8 cellular contexts compared by ENCODE assay signal in the genomic region with DNA sequence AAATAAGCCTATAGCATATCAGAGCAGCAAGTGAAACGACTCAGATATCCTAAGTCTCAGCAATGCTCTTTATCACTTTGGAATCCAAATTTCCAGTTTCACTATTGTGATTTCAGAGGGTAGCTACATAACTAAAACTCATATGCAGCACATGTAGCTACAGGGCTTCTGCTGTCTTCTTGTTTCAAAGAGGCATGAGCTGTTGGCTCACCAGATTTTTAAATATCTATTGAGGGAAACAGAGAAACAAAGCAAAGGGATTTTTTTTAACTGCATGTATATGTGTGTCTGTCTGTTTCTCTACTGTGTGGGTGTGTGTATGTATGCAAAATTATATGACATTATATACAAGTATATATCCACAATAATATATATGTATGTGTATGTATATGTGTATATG.
DNase-seq lines count a peak whose midpoint lies in the region; ATAC-seq and TF ChIP-seq lines count a peak whose summit lies in the region.

No MANE protein-coding gene starts in this region.

- no peaks in the 10 kb centered on the region for H3K36me3 ChIP-seq in HEK293 (ENCODE audit: control insufficient read depth in 2 of 2, insufficient read depth in 1 of 2, low read length in 2 of 2)
- no peaks in the 10 kb centered on the region for H3K36me3 ChIP-seq in right atrium auricular region
- no peaks in the 10 kb centered on the region for H3K36me3 ChIP-seq in skeletal muscle tissue (ENCODE audit: control insufficient read depth in 3 of 3, insufficient read depth in 3 of 3, low read length in 3 of 3)

- H3K9me3 ChIP-seq in HEK293 (ENCODE audit: control insufficient read depth, insufficient read depth, low read depth, low read length) (no peaks in the 10 kb centered on the region), right atrium auricular region (no peaks in the 10 kb centered on the region), skeletal muscle tissue (ENCODE audit: control insufficient read depth in 3 of 3, low read length in 3 of 3) (no peaks in the 10 kb centered on the region)

- TF ChIP-seq CTCF in HEK293 (tag by site-specific recombination; IDR thresholded peaks at IDR 0.05) (no peak), right atrium auricular region (IDR thresholded peaks at IDR 0.05) (no peak)

- POLR2A ChIA-PET in HEK293 (lab: Yijun Ruan, JAX), result interaction anchor here (1.0 to 2.1 kb wide), 2 partner anchors 881 to 1234 kb away, joined by 6 to 13 read pairs; partner anchors contain the start of gene SOX4

- CTCF ChIA-PET in HEK293 (lab: Yijun Ruan, JAX), result interaction anchor here (0.6 to 2.6 kb wide), 8 partner anchors 58 to 1127 kb away, joined by 3 to 10 read pairs (median 3); no protein-coding TSS in a partner anchor

- H3K4me3 ChIP-seq in HEK293 (ENCODE audit: low read depth, low read length) (no peak overlapping the region), right atrium auricular region (no peak overlapping the region), skeletal muscle tissue (ENCODE audit: low read length in 3 of 3) (no peak overlapping the region)

- ATAC-seq in HG03159 (IDR thresholded peaks at IDR 0.05; ENCODE audit: unreplicated experiment), result no peak

- H3K27me3 ChIP-seq in right atrium auricular region (no peaks in the 10 kb centered on the region), skeletal muscle tissue (ENCODE audit: control insufficient read depth in 3 of 3, insufficient read depth in 3 of 3, low read length in 3 of 3) (no peaks in the 10 kb centered on the region)

- peak; percentile 32 for DNase-seq in amniotic epithelial cell (ENCODE audit: low read depth)
- no peak for DNase-seq in right atrium auricular region (ENCODE audit: low spot score)
- no peak for DNase-seq in activated CD4-positive, alpha-beta T cell treated with anti-CD3 and anti-CD28 coated beads, Interleukin-2, amount 50 U/mL, for 48 hours
- DNase-seq in NAMALWA (ENCODE audit: low spot score), result no peak
- no peak for DNase-seq in activated T-cell treated with anti-CD3 and anti-CD28 coated beads for 4 hours

- H3K9ac ChIP-seq in skeletal muscle tissue (ENCODE audit: low read depth in 1 of 3, low read length in 3 of 3), result peak overlapping the region in 2 of 3 donors; percentile 28 to 52

- H3K4me1 ChIP-seq in HEK293 (ENCODE audit: control insufficient read depth, insufficient read depth, low read length), result peaks cover 16% of the 10 kb centered on the region
- H3K4me1 ChIP-seq in right atrium auricular region, result peaks cover 0 to 16% of the 10 kb centered on the region in 2 donors
- H3K4me1 ChIP-seq in skeletal muscle tissue (ENCODE audit: control insufficient read depth in 3 of 3, insufficient read depth in 3 of 3, low read length in 3 of 3), result peaks cover 7 to 10% (median 8%) of the 10 kb centered on the region in 3 donors

- peak overlapping the region; percentile 51; the same call in 1 of the 2 replicates for H3K27ac ChIP-seq in HEK293 (ENCODE audit: extremely low read depth, low read depth, low read length)
- H3K27ac ChIP-seq in right atrium auricular region, result peak overlapping the region; percentile 51 to 76
- peak overlapping the region; percentile 38 for H3K27ac ChIP-seq in skeletal muscle tissue (ENCODE audit: low read depth, low read length)

TF ChIP-seq in HEK293, 187 proteins besides CTCF, POLR2A, EP300 and RAD21 (continues in another document):
- TF ChIP-seq ZNF645 (tag by site-specific recombination; IDR thresholded peaks at IDR 0.05), result no peak
- no peak for TF ChIP-seq PRDM10 (tag by site-specific recombination; IDR thresholded peaks at IDR 0.05)
- TF ChIP-seq ZNF571 (tag by site-specific recombination; IDR thresholded peaks at IDR 0.05), result no peak
- TF ChIP-seq ZNF654 (tag by site-specific recombination; IDR thresholded peaks at IDR 0.05; ENCODE audit: low read depth), result no peak
- TF ChIP-seq, protein P1, sequence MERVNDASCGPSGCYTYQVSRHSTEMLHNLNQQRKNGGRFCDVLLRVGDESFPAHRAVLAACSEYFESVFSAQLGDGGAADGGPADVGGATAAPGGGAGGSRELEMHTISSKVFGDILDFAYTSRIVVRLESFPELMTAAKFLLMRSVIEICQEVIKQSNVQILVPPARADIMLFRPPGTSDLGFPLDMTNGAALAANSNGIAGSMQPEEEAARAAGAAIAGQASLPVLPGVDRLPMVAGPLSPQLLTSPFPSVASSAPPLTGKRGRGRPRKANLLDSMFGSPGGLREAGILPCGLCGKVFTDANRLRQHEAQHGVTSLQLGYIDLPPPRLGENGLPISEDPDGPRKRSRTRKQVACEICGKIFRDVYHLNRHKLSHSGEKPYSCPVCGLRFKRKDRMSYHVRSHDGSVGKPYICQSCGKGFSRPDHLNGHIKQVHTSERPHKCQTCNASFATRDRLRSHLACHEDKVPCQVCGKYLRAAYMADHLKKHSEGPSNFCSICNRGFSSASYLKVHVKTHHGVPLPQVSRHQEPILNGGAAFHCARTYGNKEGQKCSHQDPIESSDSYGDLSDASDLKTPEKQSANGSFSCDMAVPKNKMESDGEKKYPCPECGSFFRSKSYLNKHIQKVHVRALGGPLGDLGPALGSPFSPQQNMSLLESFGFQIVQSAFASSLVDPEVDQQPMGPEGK (tag by site-specific recombination; IDR thresholded peaks at IDR 0.05), result no peak
- TF ChIP-seq YY2 (tag by site-specific recombination; IDR thresholded peaks at IDR 0.05), result no peak
- TF ChIP-seq ZNF155 (tag by site-specific recombination; IDR thresholded peaks at IDR 0.05), result no peak
- TF ChIP-seq ZNF701 (tag by site-specific recombination; IDR thresholded peaks at IDR 0.05), result no peak
- no peak for TF ChIP-seq ZNF776 (tag by site-specific recombination; IDR thresholded peaks at IDR 0.05; ENCODE audit: borderline replicate concordance)
- no peak for TF ChIP-seq ZBTB49 (tag by site-specific recombination; IDR thresholded peaks at IDR 0.05; ENCODE audit: low read depth)
- TF ChIP-seq ZBTB8A (tag by site-specific recombination; IDR thresholded peaks at IDR 0.05), result no peak
- no peak for TF ChIP-seq ZNF658 (tag by site-specific recombination; IDR thresholded peaks at IDR 0.05)
- TF ChIP-seq ZNF138 (tag by site-specific recombination; IDR thresholded peaks at IDR 0.05; ENCODE audit: borderline replicate concordance), result no peak
- TF ChIP-seq HOXC10 (CRISPR knock-in tag; IDR thresholded peaks at IDR 0.05), result no peak
